In genomic region chr19:27876489-27876888, GRCh38 we compare ENCODE assay signal across 24 cellular contexts.
"Had no signal": no experiment of that assay in that cellular context is flagged by ENCODE, and none has a peak within 500 bp of the region (broad histone marks: within the 10 kb centered on the region; RNA-seq: fewer than 3 reads in every experiment).

No MANE protein-coding gene starts in this region.

- ATAC-seq: effector memory CD8-positive, alpha-beta T cell; esophagus mucosa; foreskin keratinocyte; gastrocnemius medialis; gastroesophageal sphincter; heart left ventricle; heart right ventricle had no signal

- H3K4me3 ChIP-seq: colonic mucosa, coronary artery, dorsolateral prefrontal cortex, esophagus squamous epithelium, gastrocnemius medialis, gastroesophageal sphincter, heart left ventricle, heart right ventricle had no signal

- H3K27ac ChIP-seq: colonic mucosa, coronary artery, dorsolateral prefrontal cortex, epithelial cell of prostate, esophagus squamous epithelium, foreskin keratinocyte, gastrocnemius medialis, gastroesophageal sphincter, heart left ventricle, heart right ventricle had no signal

- H3K9me3 ChIP-seq: colonic mucosa, gastrocnemius medialis, gastroesophageal sphincter had no signal

- H3K27me3 ChIP-seq: colonic mucosa, esophagus squamous epithelium, foreskin keratinocyte, gastrocnemius medialis, gastroesophageal sphincter, heart left ventricle, heart right ventricle had no signal

- H3K4me1 ChIP-seq: colonic mucosa, esophagus squamous epithelium, foreskin keratinocyte, gastrocnemius medialis, gastroesophageal sphincter, heart left ventricle, heart right ventricle had no signal

- H3K4me1 Mint-ChIP-seq: endodermal cell had no signal

- H3K27me3 Mint-ChIP-seq: dendritic cell treated with granulocyte-macrophage colony-stimulating factor and Interleukin-4, amounts not matched to agents 40 ng/mL and 50 ng/mL, for 4 days; effector memory CD8-positive, alpha-beta T cell had no signal

- DNase-seq: colonic mucosa; cortex of kidney; dermis blood vessel endothelial cell; dorsolateral prefrontal cortex; effector CD4-positive, alpha-beta T cell; effector CD8-positive, alpha-beta T cell; effector memory CD4-positive, alpha-beta T cell; effector memory CD8-positive, alpha-beta T cell; endodermal cell; erythroblast; esophagus squamous epithelium; foreskin fibroblast; foreskin keratinocyte; foreskin melanocyte; gastrocnemius medialis; glutamatergic neuron; head of caudate nucleus; heart left ventricle; heart right ventricle had no signal

- H3K36me3 ChIP-seq: colonic mucosa, esophagus squamous epithelium, gastrocnemius medialis, gastroesophageal sphincter, heart left ventricle, heart right ventricle had no signal

- H3K27ac Mint-ChIP-seq: dendritic cell treated with granulocyte-macrophage colony-stimulating factor and Interleukin-4, amounts not matched to agents 40 ng/mL and 50 ng/mL, for 4 days; effector memory CD8-positive, alpha-beta T cell; endodermal cell had no signal

- H3K4me3 Mint-ChIP-seq: dendritic cell treated with granulocyte-macrophage colony-stimulating factor and Interleukin-4, amounts not matched to agents 40 ng/mL and 50 ng/mL, for 4 days; effector memory CD8-positive, alpha-beta T cell; endodermal cell had no signal
